25 cellular contexts compared by ENCODE assay signal in genomic region chr2:180061085-180061484, GRCh38.
"Had no signal": no experiment of that assay in that cellular context is flagged by ENCODE, and none has a peak within 500 bp of the region (broad histone marks: within the 10 kb centered on the region; RNA-seq: fewer than 3 reads in every experiment).

No MANE protein-coding gene starts in this region.

- H3K36me3 Mint-ChIP-seq: activated naive CD8-positive, alpha-beta T cell; brain had no signal

- H3K4me2 ChIP-seq: SK-N-SH had no signal

- FAIRE-seq: astrocyte had no signal

- H3K4me3 ChIP-seq: cardiac muscle cell had no signal

- DNase-seq: activated CD4-positive, alpha-beta memory T cell treated with anti-CD3 and anti-CD28 coated beads, Interleukin-2, amount 10 ng/mL, durations not matched to agents 7 days and 5 days; activated CD4-positive, alpha-beta T cell treated with anti-CD3 and anti-CD28 coated beads for 36 hours; activated CD4-positive, alpha-beta T cell treated with anti-CD3 and anti-CD28 coated beads, Interleukin-2, amount 50 U/mL, for 1 hour; activated gamma-delta T cell; activated naive CD4-positive, alpha-beta T cell treated with anti-CD3 and anti-CD28 coated beads for 36 hours; activated T-cell treated with anti-CD3 and anti-CD28 coated beads for 4 hours; activated T-cell treated with anti-CD3 and anti-CD28 coated beads, Interleukin-2, amount 50 U/mL, for 48 hours; amygdala; Karpas-422; NCI-H1105 treated with DMSO at 0.1 percent for 48 hours; NCI-H1436 treated with DMSO at 0.1 percent for 48 hours; NCI-H187; NCI-H2081; NCI-H446; NCI-H524 treated with DMSO at 0.1 percent for 48 hours; NCI-H748 treated with DMSO at 0.1 percent for 48 hours; SIG-M5; SK-N-SH; T-helper 1 cell; WERI-Rb-1 had no signal

- H3K27ac Mint-ChIP-seq: activated CD4-positive, alpha-beta memory T cell treated with anti-CD3 and anti-CD28 coated beads, Interleukin-2, amount 10 ng/mL, durations not matched to agents 7 days and 5 days; activated CD4-positive, alpha-beta T cell treated with anti-CD3 and anti-CD28 coated beads for 36 hours; activated naive CD4-positive, alpha-beta T cell treated with anti-CD3 and anti-CD28 coated beads for 36 hours; activated naive CD8-positive, alpha-beta T cell; activated T-helper 17 cell treated with anti-CD3 and anti-CD28 coated beads, Interleukin-2, amount 50 U/mL, for 72 hours; brain had no signal

- H3K9ac ChIP-seq: SK-N-SH had no signal

- H3K27me3 ChIP-seq: cardiac muscle cell had no signal

- H3K9me3 Mint-ChIP-seq: activated CD4-positive, alpha-beta memory T cell treated with anti-CD3 and anti-CD28 coated beads, Interleukin-2, amount 10 ng/mL, durations not matched to agents 7 days and 5 days; activated naive CD4-positive, alpha-beta T cell treated with anti-CD3 and anti-CD28 coated beads for 36 hours; activated T-helper 17 cell treated with anti-CD3 and anti-CD28 coated beads, Interleukin-2, amount 50 U/mL, for 72 hours had no signal

- H3K4me3 Mint-ChIP-seq: activated CD4-positive, alpha-beta memory T cell treated with anti-CD3 and anti-CD28 coated beads, Interleukin-2, amount 10 ng/mL, durations not matched to agents 7 days and 5 days; activated CD4-positive, alpha-beta T cell treated with anti-CD3 and anti-CD28 coated beads for 36 hours; activated naive CD4-positive, alpha-beta T cell treated with anti-CD3 and anti-CD28 coated beads for 36 hours; activated naive CD8-positive, alpha-beta T cell; activated T-helper 17 cell treated with anti-CD3 and anti-CD28 coated beads, Interleukin-2, amount 50 U/mL, for 72 hours; brain had no signal

- H3K36me3 ChIP-seq: cardiac muscle cell, WERI-Rb-1 had no signal

- H3K4me1 Mint-ChIP-seq: activated CD4-positive, alpha-beta memory T cell treated with anti-CD3 and anti-CD28 coated beads, Interleukin-2, amount 10 ng/mL, durations not matched to agents 7 days and 5 days; activated CD4-positive, alpha-beta T cell treated with anti-CD3 and anti-CD28 coated beads for 36 hours; activated T-helper 17 cell treated with anti-CD3 and anti-CD28 coated beads, Interleukin-2, amount 50 U/mL, for 72 hours had no signal

- H3K27me3 Mint-ChIP-seq: activated CD4-positive, alpha-beta memory T cell treated with anti-CD3 and anti-CD28 coated beads, Interleukin-2, amount 10 ng/mL, durations not matched to agents 7 days and 5 days; activated naive CD8-positive, alpha-beta T cell; brain had no signal

- H3K27ac ChIP-seq: cardiac muscle cell, WERI-Rb-1 had no signal

- H3K9me3 ChIP-seq: SK-N-SH had no signal

- ATAC-seq: activated CD4-positive, alpha-beta T cell treated with anti-CD3 and anti-CD28 coated beads for 36 hours; activated T-helper 17 cell treated with anti-CD3 and anti-CD28 coated beads, Interleukin-2, amount 50 U/mL, for 72 hours had no signal
